ENCODE assay signal across 8 cellular contexts in the genomic region with DNA sequence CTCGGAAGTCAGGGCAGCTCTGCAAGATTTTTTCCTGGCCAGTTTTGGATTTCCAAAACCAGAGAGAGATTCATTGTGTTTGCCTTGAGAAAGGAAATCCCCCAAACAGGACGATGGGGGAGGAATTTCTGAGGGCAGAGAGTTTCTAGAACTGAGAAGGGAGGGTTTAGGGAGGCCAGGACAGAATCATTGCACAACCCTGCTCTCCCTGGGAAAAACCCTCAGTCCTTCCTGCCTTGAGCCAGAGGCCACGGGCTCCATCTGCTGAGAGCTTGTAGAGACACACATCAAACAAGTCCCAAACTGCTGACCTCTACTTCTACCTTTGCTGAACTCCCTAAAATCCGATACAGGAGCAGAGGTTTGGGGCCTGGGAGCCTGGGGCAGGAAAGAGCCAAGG.
A peak's percentile ranks its signal among the peaks of the same experiment; 100 is the strongest.
DNase-seq lines count a peak whose midpoint lies in the region; ATAC-seq and TF ChIP-seq lines count a peak whose summit lies in the region.

No MANE protein-coding gene starts in this region.

- H3K9me2 ChIP-seq in OCI-LY7 (ENCODE audit: insufficient read depth, low read length) = no peaks in the 10 kb centered on the region

- peak; percentile 90 for DNase-seq in AG08395 (ENCODE audit: low spot score)
- no peak for DNase-seq in OCI-LY7 (ENCODE audit: low spot score)
- DNase-seq in epithelial cell of prostate (ENCODE audit: low read depth, low spot score) = peak; percentile 41
- no peak for DNase-seq in UCSD-AML1 (lab: John Stamatoyannopoulos, UW; ENCODE audit: unreplicated experiment)
- no peak for DNase-seq in natural killer cell

- H3K9me3 ChIP-seq in OCI-LY7 (ENCODE audit: low read length) (no peaks in the 10 kb centered on the region), muscle layer of colon (ENCODE audit: low read length) (no peaks in the 10 kb centered on the region)

- H3K9me3 Mint-ChIP-seq in natural killer cell = no peaks in the 10 kb centered on the region

- no peaks in the 10 kb centered on the region for H4K20me1 ChIP-seq in OCI-LY7 (ENCODE audit: insufficient read depth, low read length)

- no peak overlapping the region for H3K4me3 ChIP-seq in OCI-LY7 (ENCODE audit: low read depth, low read length, poor library complexity, severe bottlenecking)
- H3K4me3 ChIP-seq in muscle layer of colon (ENCODE audit: low read depth in 1 of 2, low read length in 2 of 2) = no peak overlapping the region

- no TSS peak for BruUV-seq in OCI-LY7 (replicated peaks; lab: Mats Ljungman, UMichigan)

- TF ChIP-seq CTCF in OCI-LY7 (conservative IDR thresholded peaks at IDR 0.05; ENCODE audit: low read length) = 0 out of 2 replicates have a peak, but pooled peaks have one; percentile 19
- TF ChIP-seq CTCF in natural killer cell (IDR thresholded peaks at IDR 0.05) = no peak

- H3K4me2 ChIP-seq in OCI-LY7 (ENCODE audit: low read length) = no peak overlapping the region

- no peaks in the 10 kb centered on the region for H3K36me3 ChIP-seq in OCI-LY7 (ENCODE audit: insufficient read depth, low read length)
- H3K36me3 ChIP-seq in muscle layer of colon (ENCODE audit: insufficient read depth, low read length) = no peaks in the 10 kb centered on the region

- intact Hi-C loops in OCI-LY7 (cut with micrococcal nuclease; ENCODE audit: unreplicated experiment) (no loop called here), natural killer cell (cut with micrococcal nuclease) (no loop called here)

- H3K36me3 Mint-ChIP-seq in natural killer cell = no peaks in the 10 kb centered on the region

- H3K27ac ChIP-seq in OCI-LY7 (ENCODE audit: low read depth, low read length, poor library complexity, severe bottlenecking) (no peak overlapping the region), epithelial cell of prostate (no peak overlapping the region), muscle layer of colon (ENCODE audit: low read depth, low read length) (peak overlapping the region; percentile 29)

- no peak overlapping the region for H3K9ac ChIP-seq in muscle layer of colon (ENCODE audit: low read length)

- POLR2A ChIA-PET in OCI-LY7 (lab: Charles Lee) = no interaction called here

- peak; percentile 75 for ATAC-seq in GM21619 (IDR thresholded peaks at IDR 0.05; ENCODE audit: unreplicated experiment)
- no peak for ATAC-seq in natural killer cell
- no peak for ATAC-seq in GM19452 (IDR thresholded peaks at IDR 0.05; ENCODE audit: unreplicated experiment)

- H3K27me3 Mint-ChIP-seq in natural killer cell (ENCODE audit: low read depth in 2 of 2) = peaks cover 11 to 18% of the 10 kb centered on the region in 2 donors

- no peak overlapping the region for H3K4me3 Mint-ChIP-seq in natural killer cell

- no peak overlapping the region for H3K27ac Mint-ChIP-seq in natural killer cell

- no peaks in the 10 kb centered on the region for H3K4me1 Mint-ChIP-seq in natural killer cell

- CTCF ChIA-PET in OCI-LY7 (lab: Charles Lee; ENCODE audit: unreplicated experiment) = interaction anchor here (0.5 kb wide), 1 partner anchor 56 kb away, joined by 3 read pairs; no protein-coding TSS in a partner anchor

- H3K79me2 ChIP-seq in OCI-LY7 (ENCODE audit: insufficient read depth, low read depth, low read length) = no peaks in the 10 kb centered on the region

- no peak overlapping the region for H2AFZ ChIP-seq in OCI-LY7 (ENCODE audit: low read length)

- no peaks in the 10 kb centered on the region for H3K27me3 ChIP-seq in muscle layer of colon (ENCODE audit: control insufficient read depth in 1 of 2, insufficient read depth in 2 of 2, low read length in 2 of 2)

- H3K4me1 ChIP-seq in OCI-LY7 (ENCODE audit: insufficient read depth, low read length, poor library complexity, severe bottlenecking) (no peaks in the 10 kb centered on the region), muscle layer of colon (ENCODE audit: insufficient read depth, low read length) (peaks cover 24% of the 10 kb centered on the region)

Comparison
In these comparisons a context has a peak if more than half of its experiments do, and no peak if none do; other contexts are left out.
1. DNase-seq: peak in AG08395 (single experiment) and epithelial cell of prostate (single experiment); none in OCI-LY7 (single experiment), UCSD-AML1 (single experiment) and natural killer cell (single experiment).